Comparison of ENCODE assay signal across 8 cellular contexts in genomic region chr12:38324896-38325295, GRCh38.
"Had no signal": no experiment of that assay in that cellular context is flagged by ENCODE, and none has a peak within 500 bp of the region (broad histone marks: within the 10 kb centered on the region; RNA-seq: fewer than 3 reads in every experiment).

No MANE protein-coding gene starts in this region.

- H3K4me1 ChIP-seq: HAP-1 had no signal

- H3K9me3 ChIP-seq: HAP-1 had no signal

- DNase-seq: GM23248, GOT3, H7, HFFc6 had no signal

- H3K27ac ChIP-seq: GM23248, HL-60 had no signal

- H3K36me3 ChIP-seq: HAP-1 had no signal

- ATAC-seq: HCT116, HepG2 had no signal

- H3K9ac ChIP-seq: GM23248 had no signal

- H2AFZ ChIP-seq: GM23248 had no signal

- H3K4me3 ChIP-seq: GM23248, HAP-1 had no signal

- FAIRE-seq: HepG2 had no signal
